8 cellular contexts compared by ENCODE assay signal in genomic region chr11:66070604-66071325, GRCh38. TPM values are rescaled to one million over a fixed set of nuclear protein-coding genes. Genes with fewer than 3 reads are reported as not detected.
DNase-seq lines count a peak whose midpoint lies in the region; ATAC-seq and TF ChIP-seq lines count a peak whose summit lies in the region.

No MANE protein-coding gene starts in this region.

- peak overlapping the region; percentile 66 for H3K27ac ChIP-seq in CD4-positive, alpha-beta memory T cell (ENCODE audit: low read depth, low read length)
- H3K27ac ChIP-seq in iPS DF 6.9 (ENCODE audit: low read length) (no peak overlapping the region), sigmoid colon (peak overlapping the region; percentile 88 to 98 (median 97))

- peak overlapping the region; percentile 91 to 98 (median 96) for H3K4me3 Mint-ChIP-seq in CD4-positive, alpha-beta memory T cell

- ATAC-seq in GM21381 (IDR thresholded peaks at IDR 0.05; ENCODE audit: unreplicated experiment) = peak; percentile 11

- POLR2A ChIA-PET in CD4-positive, alpha-beta memory T cell (lab: Charles Lee; ENCODE audit: partially characterized antibody) = interaction anchor here (0.6 to 8.3 kb wide), 14 partner anchors 10 to 242 kb away, joined by 3 to 214 read pairs (median 15); partner anchors contain the start of genes BANF1, EIF1AD, GAL3ST3 and SF3B2

- TF ChIP-seq EP300 in sigmoid colon (IDR thresholded peaks at IDR 0.05) = no peak

- peaks cover 43% of the 10 kb centered on the region for H3K36me3 ChIP-seq in CD4-positive, alpha-beta memory T cell (ENCODE audit: insufficient read depth, low read length)
- H3K36me3 ChIP-seq in MG63 (peaks cover 43% of the 10 kb centered on the region), iPS DF 6.9 (ENCODE audit: control insufficient read depth, insufficient read depth, low read length) (peaks cover 15% of the 10 kb centered on the region; the same call in 1 of the 2 replicates), sigmoid colon (peaks cover 14 to 44% (median 16%) of the 10 kb centered on the region in 4 donors)

- H3K27me3 Mint-ChIP-seq in CD4-positive, alpha-beta memory T cell = no peaks in the 10 kb centered on the region

- peaks cover 42 to 70% (median 55%) of the 10 kb centered on the region in 4 donors for H3K4me1 Mint-ChIP-seq in CD4-positive, alpha-beta memory T cell

- TF ChIP-seq CTCF in astrocyte of the cerebellum (IDR thresholded peaks at IDR 0.05; ENCODE audit: low read depth, low read length, missing control alignments) (no peak), sigmoid colon (IDR thresholded peaks at IDR 0.05) (no peak)

- H3K4me1 ChIP-seq in CD4-positive, alpha-beta memory T cell (ENCODE audit: insufficient read depth, low read length) = peaks cover 59% of the 10 kb centered on the region
- no peaks in the 10 kb centered on the region for H3K4me1 ChIP-seq in iPS DF 6.9 (ENCODE audit: control insufficient read depth, insufficient read depth, low read length)
- peaks cover 0 to 40% (median 32%) of the 10 kb centered on the region in 4 donors for H3K4me1 ChIP-seq in sigmoid colon

- H3K4me3 ChIP-seq in CD4-positive, alpha-beta memory T cell (ENCODE audit: low read length in 2 of 2) = peak overlapping the region; percentile 59 to 98
- H3K4me3 ChIP-seq in MG63 = peak overlapping the region; percentile 66
- H3K4me3 ChIP-seq in astrocyte of the cerebellum (ENCODE audit: low read depth, low read length) = peak overlapping the region; percentile 70
- H3K4me3 ChIP-seq in iPS DF 6.9 (ENCODE audit: low read length) = peak overlapping the region; percentile 81
- peak overlapping the region; percentile 77 to 100 (median 90) for H3K4me3 ChIP-seq in sigmoid colon

- CTCF ChIA-PET in CD4-positive, alpha-beta memory T cell (lab: Charles Lee; ENCODE audit: partially characterized antibody) = interaction anchor here (1.0 to 14.8 kb wide), 8 partner anchors 10 to 63 kb away, joined by 3 to 231 read pairs (median 16); no protein-coding TSS in a partner anchor

- no peaks in the 10 kb centered on the region for H3K9me3 ChIP-seq in CD4-positive, alpha-beta memory T cell (ENCODE audit: control insufficient read depth in 1 of 2, low read length in 2 of 2)
- H3K9me3 ChIP-seq in MG63 (no peaks in the 10 kb centered on the region), iPS DF 6.9 (ENCODE audit: control insufficient read depth, insufficient read depth, low read length) (no peaks in the 10 kb centered on the region), sigmoid colon (no peaks in the 10 kb centered on the region)

- no peaks in the 10 kb centered on the region for H3K27me3 ChIP-seq in CD4-positive, alpha-beta memory T cell (ENCODE audit: insufficient read depth, low read length)
- H3K27me3 ChIP-seq in MG63 (no peaks in the 10 kb centered on the region), iPS DF 6.9 (ENCODE audit: control insufficient read depth, insufficient read depth, low read length) (no peaks in the 10 kb centered on the region), sigmoid colon (no peaks in the 10 kb centered on the region)

- in situ Hi-C loops in astrocyte of the cerebellum (cut with HindIII; ENCODE audit: low sequenced_read_pairs) = no loop called here

- H3K27ac Mint-ChIP-seq in CD4-positive, alpha-beta memory T cell = peak overlapping the region; percentile 92 to 97 (median 93)

- no CpG with 5 or more reads among the region's 58 CpGs for WGBS in iPS DF 6.9 (ENCODE audit: insufficient coverage, insufficient read length)
- 2 to 3% methylated on average over 58 of the region's 58 CpGs for WGBS in sigmoid colon, 2 donors

- intact Hi-C loops in CD4-positive, alpha-beta memory T cell (cut with micrococcal nuclease) = loop anchor here (1.0 kb wide), 3 partner anchors 11 to 30 kb away; partner anchors contain the start of gene SF3B2
- intact Hi-C loops in sigmoid colon (cut with DNase I) = no loop called here

- peaks cover 33 to 76% of the 10 kb centered on the region in 2 donors for H3K36me3 Mint-ChIP-seq in CD4-positive, alpha-beta memory T cell

- DNase-seq in CD4-positive, alpha-beta memory T cell = peak in 2 of 5 donors; percentile 23 to 27
- DNase-seq in MG63 (peak; percentile 44), astrocyte of the cerebellum (ENCODE audit: low read depth) (no peak), iPS DF 6.9 (ENCODE audit: low read depth, low spot score) (no peak), sigmoid colon (peak; percentile 84), NCI-H526 treated with DMSO at 0.1 percent for 48 hours (lab: John Stamatoyannopoulos, UW) (no peak)
- DNase-seq in effector CD8-positive, alpha-beta T cell (lab: John Stamatoyannopoulos, UW) = no peak

- no peak for TF ChIP-seq POLR2A in sigmoid colon (IDR thresholded peaks at IDR 0.05)

- H3K9me3 Mint-ChIP-seq in CD4-positive, alpha-beta memory T cell = peaks cover 0 to 2% (median 0%) of the 10 kb centered on the region in 8 donors

RNA-seq across cellular contexts. Expression of gene PACS1, which starts 0.7 kb away (rescaled TPM):
- total RNA-seq in CD4-positive, alpha-beta memory T cell = 100 to 1,000 TPM; 251 to 262 TPM
- 100 to 1,000 TPM in 1 of 2 donors, 10 to 100 TPM in 1; 13.7 to 104 TPM for polyA plus RNA-seq in CD4-positive, alpha-beta memory T cell
- total RNA-seq in MG63 (2014; rRNA removed; shearing (Covaris generic); ENCODE audit: low replicate concordance) = 2.6 and 11.2 TPM in 2 replicates
- total RNA-seq in sigmoid colon = 10 to 100 TPM; 16.3 to 75.9 (median 26.5) TPM
- polyA plus RNA-seq in sigmoid colon = 10 to 100 TPM in 1 of 3 donors, 1 to 10 TPM in 2; 2.1 to 28.0 (median 5.4) TPM

RNA-seq across cellular contexts. Expression of gene SF3B2, which starts 18.6 kb away (rescaled TPM):
- 100 to 1,000 TPM; 238 to 240 TPM for total RNA-seq in CD4-positive, alpha-beta memory T cell
- 100 to 1,000 TPM in 1 of 2 donors, 10 to 100 TPM in 1; 74.4 to 128 TPM for polyA plus RNA-seq in CD4-positive, alpha-beta memory T cell
- total RNA-seq in MG63 (2014; rRNA removed; shearing (Covaris generic); ENCODE audit: low replicate concordance) = 134 and 174 TPM in 2 replicates
- 100 to 1,000 TPM in 2 of 4 donors, 10 to 100 TPM in 2; 75.5 to 122 (median 102) TPM for total RNA-seq in sigmoid colon
- polyA plus RNA-seq in sigmoid colon = 100 to 1,000 TPM in 1 of 3 donors, 10 to 100 TPM in 2; 71.7 to 119 (median 91.9) TPM

RNA-seq across cellular contexts. Expression of gene GAL3ST3, which starts 21.8 kb away (rescaled TPM):
- total RNA-seq in CD4-positive, alpha-beta memory T cell = not detected
- not detected for polyA plus RNA-seq in CD4-positive, alpha-beta memory T cell
- not detected in 2 replicates for total RNA-seq in MG63 (2014; rRNA removed; shearing (Covaris generic); ENCODE audit: low replicate concordance)
- total RNA-seq in sigmoid colon = not detected
- polyA plus RNA-seq in sigmoid colon = under 1 TPM in 1 of 3 donors, not detected in 2; 0.04 TPM

RNA-seq across cellular contexts. Expression of gene CATSPER1, which starts 44.5 kb away (rescaled TPM):
- total RNA-seq in CD4-positive, alpha-beta memory T cell = not detected
- polyA plus RNA-seq in CD4-positive, alpha-beta memory T cell = not detected
- 2.4 TPM in 1 of 2 replicates, not detected in the other for total RNA-seq in MG63 (2014; rRNA removed; shearing (Covaris generic); ENCODE audit: low replicate concordance)
- total RNA-seq in sigmoid colon = not detected
- polyA plus RNA-seq in sigmoid colon = under 1 TPM in 1 of 3 donors, not detected in 2; 0.06 TPM

RNA-seq across cellular contexts. Expression of gene CST6, which starts 59.0 kb away (rescaled TPM):
- total RNA-seq in CD4-positive, alpha-beta memory T cell = not detected
- not detected for polyA plus RNA-seq in CD4-positive, alpha-beta memory T cell
- not detected in 2 replicates for total RNA-seq in MG63 (2014; rRNA removed; shearing (Covaris generic); ENCODE audit: low replicate concordance)
- total RNA-seq in sigmoid colon = not detected
- 1 to 10 TPM in 1 of 3 donors, under 1 TPM in 1, not detected in 1; 0.10 to 1.2 TPM for polyA plus RNA-seq in sigmoid colon

Comparison
In these comparisons a context has a peak if more than half of its experiments do, and no peak if none do; other contexts are left out.
1. DNase-seq: peak in MG63 (single experiment) and sigmoid colon (single experiment); none in astrocyte of the cerebellum (single experiment), iPS DF 6.9 (single experiment), NCI-H526 treated with DMSO at 0.1 percent for 48 hours (single experiment) and effector CD8-positive, alpha-beta T cell (single experiment).
2. Peak in every context shown above with its lines, with median percentiles within 50 percentile points of each other: H3K4me3 ChIP-seq.